7 cellular contexts compared by ENCODE assay signal in genomic region chr1:205211839-205212241, GRCh38. TPM values are rescaled to one million over a fixed set of nuclear protein-coding genes. Genes with fewer than 3 reads are reported as not detected.
DNase-seq lines count a peak whose midpoint lies in the region; ATAC-seq and TF ChIP-seq lines count a peak whose summit lies in the region.

No MANE protein-coding gene starts in this region.

- no peaks in the 10 kb centered on the region for H3K27me3 ChIP-seq in WERI-Rb-1 (ENCODE audit: insufficient read depth, low read depth, severe bottlenecking)
- no peaks in the 10 kb centered on the region for H3K27me3 ChIP-seq in right cardiac atrium (ENCODE audit: control insufficient read depth, insufficient read depth)
- no peaks in the 10 kb centered on the region for H3K27me3 ChIP-seq in stomach

- H3K27ac ChIP-seq in WERI-Rb-1 = peak overlapping the region; percentile 90
- H3K27ac ChIP-seq in right cardiac atrium (ENCODE audit: low read length) = peak overlapping the region; percentile 40
- peak overlapping the region; percentile 85 to 96 (median 86) for H3K27ac ChIP-seq in stomach

- POLR2A ChIA-PET in HEK293T (lab: Yijun Ruan, JAX) = interaction anchor here (1.0 to 2.2 kb wide), 2 partner anchors 17 to 88 kb away, joined by 3 to 16 read pairs; partner anchors contain the start of gene TMCC2

- no peak for TF ChIP-seq EP300 in stomach (IDR thresholded peaks at IDR 0.05)

- intact Hi-C loops in right cardiac atrium (cut with DNase I) = no loop called here
- intact Hi-C loops in stomach (cut with DNase I; ENCODE audit: low total_unique reads) = no loop called here

- H3K36me3 ChIP-seq in WERI-Rb-1 (peaks cover 5% of the 10 kb centered on the region; the same call in 1 of the 2 replicates), stomach (no peaks in the 10 kb centered on the region)

- DNase-seq in WERI-Rb-1 (no peak), right cardiac atrium (no peak), stomach (no peak), HEK293T (ENCODE audit: extremely low spot score) (no peak), glomerular visceral epithelial cell (ENCODE audit: extremely low spot score) (no peak)

- H3K9me3 ChIP-seq in WERI-Rb-1 (ENCODE audit: severe bottlenecking) = no peaks in the 10 kb centered on the region
- no peaks in the 10 kb centered on the region for H3K9me3 ChIP-seq in right cardiac atrium (ENCODE audit: control insufficient read depth, low read length)
- no peaks in the 10 kb centered on the region for H3K9me3 ChIP-seq in stomach

- H3K4me3 ChIP-seq in WERI-Rb-1 (ENCODE audit: low read depth, low read length) (peak overlapping the region; percentile 75), right cardiac atrium (ENCODE audit: low read length) (peak overlapping the region; percentile 77), stomach (peak overlapping the region; percentile 89 to 98 (median 92))

- 31% methylated on average over 11 of the region's 11 CpGs for WGBS in right cardiac atrium
- WGBS in stomach, 5 donors = 39 to 46% (median 42%) methylated on average over 11 of the region's 11 CpGs

- CTCF ChIA-PET in HEK293T (lab: Yijun Ruan, JAX) = interaction anchor here (0.7 kb wide), 1 partner anchor 119 kb away, joined by 3 read pairs; no protein-coding TSS in a partner anchor

- H3K4me1 ChIP-seq in right cardiac atrium (ENCODE audit: control insufficient read depth, insufficient read depth, low read length) (no peaks in the 10 kb centered on the region), stomach (peaks cover 9 to 37% (median 21%) of the 10 kb centered on the region in 4 donors)

- TF ChIP-seq POLR2A in stomach (IDR thresholded peaks at IDR 0.05) = no peak

- no peak for TF ChIP-seq CTCF in WERI-Rb-1 (IDR thresholded peaks at IDR 0.05; ENCODE audit: low read depth, low read length)
- TF ChIP-seq CTCF in stomach (IDR thresholded peaks at IDR 0.05) = no peak

- ATAC-seq in GM19023 (IDR thresholded peaks at IDR 0.05; ENCODE audit: unreplicated experiment) (peak; percentile 17), HG02981 (IDR thresholded peaks at IDR 0.05; ENCODE audit: unreplicated experiment) (peak; percentile 42), right cardiac atrium (peak in 1 of 2 donors; percentile 19)

TF ChIP-seq in HEK293T, 16 proteins besides CTCF, POLR2A, EP300 and RAD21:
- TF ChIP-seq HDGF (IDR thresholded peaks at IDR 0.05; ENCODE audit: borderline replicate concordance) = no peak
- TF ChIP-seq CTBP1 (IDR thresholded peaks at IDR 0.05; ENCODE audit: borderline replicate concordance) = no peak
- TF ChIP-seq ARNT (IDR thresholded peaks at IDR 0.05) = no peak
- no peak for TF ChIP-seq ELF4 (IDR thresholded peaks at IDR 0.05)
- TF ChIP-seq PKNOX1 (IDR thresholded peaks at IDR 0.05) = no peak
- TF ChIP-seq ZNF384 (IDR thresholded peaks at IDR 0.05) = no peak
- TF ChIP-seq FOXK2 (IDR thresholded peaks at IDR 0.05) = no peak
- TF ChIP-seq FOXM1 (IDR thresholded peaks at IDR 0.05; ENCODE audit: borderline replicate concordance) = no peak
- TF ChIP-seq BHLHE40 (IDR thresholded peaks at IDR 0.05; ENCODE audit: borderline replicate concordance) = no peak
- TF ChIP-seq SP1 (IDR thresholded peaks at IDR 0.05) = no peak
- TF ChIP-seq FOXA1 (IDR thresholded peaks at IDR 0.05) = no peak
- TF ChIP-seq SUZ12 (IDR thresholded peaks at IDR 0.05) = no peak
- TF ChIP-seq NFRKB (IDR thresholded peaks at IDR 0.05) = no peak
- no peak for TF ChIP-seq TARDBP (IDR thresholded peaks at IDR 0.05)
- TF ChIP-seq L3MBTL2 (conservative IDR thresholded peaks at IDR 0.05) = no peak

RNA-seq across cellular contexts. Expression of gene DSTYK, which starts 0.3 kb away (rescaled TPM):
- total RNA-seq in right cardiac atrium = 10 to 100 TPM in 1 of 4 donors, 1 to 10 TPM in 3; 7.9 to 10.1 (median 8.6) TPM
- 4.9 TPM for polyA plus RNA-seq in right cardiac atrium
- 10 to 100 TPM in 1 of 5 donors, 1 to 10 TPM in 4; 2.9 to 15.2 (median 5.8) TPM for total RNA-seq in stomach
- 1 to 10 TPM; 2.4 to 3.3 (median 2.4) TPM for polyA plus RNA-seq in stomach

RNA-seq across cellular contexts. Expression of gene TMCC2, which starts 15.9 kb away (rescaled TPM):
- total RNA-seq in right cardiac atrium (10 to 100 TPM in 3 of 4 donors, 1 to 10 TPM in 1; 6.5 to 15.9 (median 13.2) TPM), stomach (1 to 10 TPM in 2 of 5 donors, under 1 TPM in 1, not detected in 2; 0.45 to 3.1 (median 1.4) TPM)
- polyA plus RNA-seq in right cardiac atrium (15.7 TPM), stomach (1 to 10 TPM in 2 of 3 donors, under 1 TPM in 1; 0.78 to 1.8 (median 1.5) TPM)

Comparison
In these comparisons a context has a peak if more than half of its experiments do, and no peak if none do; other contexts are left out.
1. H3K27ac ChIP-seq: peak in every context shown above with its lines; median percentile 90 in WERI-Rb-1; 86 in stomach; 40 in right cardiac atrium.